In the genomic region with DNA sequence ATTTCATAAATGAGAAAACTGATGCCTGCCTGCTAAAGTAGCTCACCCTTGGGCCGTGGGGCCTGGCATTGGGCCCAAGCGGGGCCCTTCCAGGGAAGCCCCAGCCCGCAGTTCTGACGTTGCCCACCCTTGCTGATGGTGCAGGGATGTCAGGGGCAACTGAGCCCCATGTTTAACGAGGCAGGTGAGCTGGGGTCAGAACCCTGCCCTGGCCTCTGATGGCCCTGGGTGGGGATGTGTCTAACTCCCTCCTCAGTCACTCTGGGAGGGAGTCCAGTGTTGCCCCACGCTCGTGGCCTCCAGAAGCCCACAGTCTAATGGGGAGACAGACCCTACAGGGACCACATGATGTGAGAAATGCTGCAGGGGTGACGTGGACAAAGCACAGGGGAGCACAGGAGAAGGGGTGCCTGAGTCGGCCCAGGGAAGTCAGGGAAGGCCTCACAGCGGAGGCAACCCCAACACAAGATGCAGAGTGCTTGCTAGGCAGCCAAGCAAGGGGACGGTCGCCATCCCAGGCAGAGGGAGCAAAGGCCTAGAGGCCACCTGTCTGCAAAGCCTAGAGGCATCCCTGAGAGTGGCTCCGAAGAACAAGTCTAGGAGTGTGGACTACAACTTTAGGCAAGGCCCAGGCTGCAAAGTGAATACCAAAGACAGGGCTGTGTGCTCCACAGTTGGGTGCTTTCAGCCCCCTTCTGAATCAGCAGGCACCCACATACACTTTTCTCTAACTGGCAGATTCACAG, we compare ENCODE assay signal across 1 cellular context.
TF ChIP-seq lines count a peak whose summit lies in the region.

No MANE protein-coding gene starts in this region.

TF ChIP-seq in IMR-90, 13 proteins besides CTCF, POLR2A, EP300 and RAD21 (continued from another document):
- TF ChIP-seq, protein P1, sequence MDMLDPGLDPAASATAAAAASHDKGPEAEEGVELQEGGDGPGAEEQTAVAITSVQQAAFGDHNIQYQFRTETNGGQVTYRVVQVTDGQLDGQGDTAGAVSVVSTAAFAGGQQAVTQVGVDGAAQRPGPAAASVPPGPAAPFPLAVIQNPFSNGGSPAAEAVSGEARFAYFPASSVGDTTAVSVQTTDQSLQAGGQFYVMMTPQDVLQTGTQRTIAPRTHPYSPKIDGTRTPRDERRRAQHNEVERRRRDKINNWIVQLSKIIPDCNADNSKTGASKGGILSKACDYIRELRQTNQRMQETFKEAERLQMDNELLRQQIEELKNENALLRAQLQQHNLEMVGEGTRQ (IDR thresholded peaks at IDR 0.05; ENCODE audit: low read depth, low read length), result no peak
- no peak for TF ChIP-seq RCOR1 (IDR thresholded peaks at IDR 0.05; ENCODE audit: insufficient replicate concordance, low read length)
